ENCODE assay signal across 8 cellular contexts in the genomic region with DNA sequence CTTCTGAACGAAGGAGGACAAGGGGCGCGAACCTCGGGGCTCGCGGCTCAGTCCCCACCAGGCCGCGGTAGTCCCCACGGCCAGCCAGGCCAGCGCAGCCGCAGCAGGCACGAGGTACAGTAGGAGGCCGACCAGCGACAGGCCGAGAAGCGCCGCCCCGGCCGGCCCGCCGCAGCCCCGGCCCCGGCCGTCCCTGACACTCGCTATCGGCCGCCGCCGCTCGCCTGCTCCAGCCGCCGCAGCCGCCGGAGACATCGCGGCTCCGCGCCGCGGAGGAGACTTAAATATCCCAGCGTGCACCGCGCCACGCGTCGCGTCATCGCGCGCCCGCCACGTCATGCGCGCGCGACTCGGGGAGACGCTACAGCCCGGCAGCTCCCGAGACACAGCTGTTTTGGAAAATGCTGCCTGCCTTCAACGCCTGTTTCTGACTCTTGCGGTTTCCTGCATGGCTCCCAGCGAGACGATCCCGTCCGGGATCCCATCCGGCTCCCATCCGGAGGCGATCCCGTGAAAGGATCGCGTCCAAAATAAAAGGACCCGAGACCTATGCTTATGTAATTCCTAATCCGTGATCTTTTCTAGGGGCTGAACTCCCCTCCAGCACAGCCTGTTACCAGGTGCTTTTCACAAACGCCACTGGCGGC. TPM values are rescaled to one million over a fixed set of nuclear protein-coding genes. Genes with fewer than 3 reads are reported as not detected.
A peak's percentile ranks its signal among the peaks of the same experiment; 100 is the strongest.
DNase-seq lines count a peak whose midpoint lies in the region; ATAC-seq and TF ChIP-seq lines count a peak whose summit lies in the region.
"Not testable (repeated sequence)": the region's sequence is repeated elsewhere in the genome, so short reads cannot be mapped to it uniquely, and the experiment has no call there.

No MANE protein-coding gene starts in this region.

- H3K4me1 ChIP-seq in esophagus squamous epithelium = peaks cover 0 to 13% (median 0%) of the 10 kb centered on the region in 3 donors
- H3K4me1 ChIP-seq in mesodermal cell (ENCODE audit: control insufficient read depth, insufficient read depth, low read length, poor library complexity, severe bottlenecking) = not testable (repeated sequence)

- TF ChIP-seq CTCF in esophagus squamous epithelium (IDR thresholded peaks at IDR 0.05) = peak in 1 of 6 experiments; percentile 14

- H3K4me1 Mint-ChIP-seq in activated naive CD4-positive, alpha-beta T cell treated with anti-CD3 and anti-CD28 coated beads for 36 hours (ENCODE audit: low read depth) = peaks cover 11% of the 10 kb centered on the region
- not testable (repeated sequence) for H3K4me1 Mint-ChIP-seq in stimulated activated memory B cell treated with anti-CD40 and anti-IgM and Interleukin-4, amounts not matched to agents 10 μg/mL and 1 μg/mL and 100 μg/mL, for 72 hours

- H3K4me3 ChIP-seq in esophagus squamous epithelium = peak overlapping the region; percentile 45 to 72 (median 58)
- peak overlapping the region; percentile 39 for H3K4me3 ChIP-seq in mesodermal cell (ENCODE audit: extremely low read depth, insufficient read depth, low read length, poor library complexity, severe bottlenecking)

- not testable (repeated sequence) for H3K9me3 ChIP-seq in esophagus squamous epithelium; mesodermal cell (ENCODE audit: control insufficient read depth, low read length)

- not testable (repeated sequence) for H3K27me3 Mint-ChIP-seq in activated naive CD4-positive, alpha-beta T cell treated with anti-CD3 and anti-CD28 coated beads for 36 hours (ENCODE audit: low read depth); stimulated activated memory B cell treated with anti-CD40 and anti-IgM and Interleukin-4, amounts not matched to agents 10 μg/mL and 1 μg/mL and 100 μg/mL, for 72 hours

- not testable (repeated sequence) for H3K27me3 ChIP-seq in esophagus squamous epithelium

- H3K36me3 ChIP-seq in esophagus squamous epithelium = peaks cover 13 to 38% (median 18%) of the 10 kb centered on the region in 3 donors
- H3K36me3 ChIP-seq in mesodermal cell (ENCODE audit: control insufficient read depth, insufficient read depth, low read length) = peaks cover 32% of the 10 kb centered on the region

- H3K27ac ChIP-seq in esophagus squamous epithelium (peak overlapping the region; percentile 84 to 87 (median 87)), mesodermal cell (ENCODE audit: low read depth, low read length, severe bottlenecking) (peak overlapping the region; percentile 73)

- peak overlapping the region; percentile 89 for H3K27ac Mint-ChIP-seq in activated naive CD4-positive, alpha-beta T cell treated with anti-CD3 and anti-CD28 coated beads for 36 hours
- H3K27ac Mint-ChIP-seq in stimulated activated memory B cell treated with anti-CD40 and anti-IgM and Interleukin-4, amounts not matched to agents 10 μg/mL and 1 μg/mL and 100 μg/mL, for 72 hours = peak overlapping the region; percentile 88

- no CpG with 5 or more reads among the region's 76 CpGs for WGBS in esophagus squamous epithelium, 2 donors
- no CpG with 5 or more reads among the region's 76 CpGs for WGBS in mesodermal cell (ENCODE audit: insufficient coverage in 2 of 2), 2 experiments

- peak in 3 of 4 donors; percentile 42 to 72 (median 60) for TF ChIP-seq POLR2A in esophagus squamous epithelium (IDR thresholded peaks at IDR 0.05)

- H3K4me3 Mint-ChIP-seq in activated naive CD4-positive, alpha-beta T cell treated with anti-CD3 and anti-CD28 coated beads for 36 hours = peak overlapping the region; percentile 87
- peak overlapping the region; percentile 96 for H3K4me3 Mint-ChIP-seq in stimulated activated memory B cell treated with anti-CD40 and anti-IgM and Interleukin-4, amounts not matched to agents 10 μg/mL and 1 μg/mL and 100 μg/mL, for 72 hours

- H3K9me3 Mint-ChIP-seq in activated naive CD4-positive, alpha-beta T cell treated with anti-CD3 and anti-CD28 coated beads for 36 hours; stimulated activated memory B cell treated with anti-CD40 and anti-IgM and Interleukin-4, amounts not matched to agents 10 μg/mL and 1 μg/mL and 100 μg/mL, for 72 hours: not testable (repeated sequence)

- peak; percentile 84 for ATAC-seq in GM21529 (IDR thresholded peaks at IDR 0.05; ENCODE audit: unreplicated experiment)
- peak; percentile 73 for ATAC-seq in HG03442 (IDR thresholded peaks at IDR 0.05; ENCODE audit: unreplicated experiment)
- peak; percentile 98 for ATAC-seq in stimulated activated memory B cell treated with anti-CD40 and anti-IgM and Interleukin-4, amounts not matched to agents 10 μg/mL and 1 μg/mL and 100 μg/mL, for 72 hours

- CTCF ChIA-PET in activated naive CD4-positive, alpha-beta T cell treated with anti-CD3 and anti-CD28 coated beads for 36 hours (lab: Charles Lee) = not testable (repeated sequence)

- DNase-seq in EL = peak; percentile 41
- peak; percentile 54 for DNase-seq in RPMI7951 (ENCODE audit: low read depth)
- DNase-seq in activated naive CD4-positive, alpha-beta T cell treated with anti-CD3 and anti-CD28 coated beads for 36 hours = peak; percentile 18
- not testable (repeated sequence) for DNase-seq in esophagus squamous epithelium (lab: John Stamatoyannopoulos, UW)

- intact Hi-C loops in activated naive CD4-positive, alpha-beta T cell treated with anti-CD3 and anti-CD28 coated beads for 36 hours (cut with micrococcal nuclease); esophagus squamous epithelium (cut with DNase I): not testable (repeated sequence)

- peaks cover 22% of the 10 kb centered on the region for H3K36me3 Mint-ChIP-seq in activated naive CD4-positive, alpha-beta T cell treated with anti-CD3 and anti-CD28 coated beads for 36 hours (ENCODE audit: low read depth)
- peaks cover 20% of the 10 kb centered on the region for H3K36me3 Mint-ChIP-seq in stimulated activated memory B cell treated with anti-CD40 and anti-IgM and Interleukin-4, amounts not matched to agents 10 μg/mL and 1 μg/mL and 100 μg/mL, for 72 hours

RNA-seq across cellular contexts. Expression of gene POM121C, which starts 43.5 kb away (rescaled TPM):
- 8.2 and 8.3 TPM in 2 replicates for total RNA-seq in RPMI7951 (2014; rRNA removed; shearing (Covaris generic))
- total RNA-seq in activated naive CD4-positive, alpha-beta T cell treated with anti-CD3 and anti-CD28 coated beads for 36 hours = 10 to 100 TPM; 43.9 to 44.1 TPM
- total RNA-seq in esophagus squamous epithelium = 10 to 100 TPM in 3 of 4 donors, 1 to 10 TPM in 1; 9.2 to 21.9 (median 17.9) TPM
- polyA plus RNA-seq in mesodermal cell (2013, experiment 1 of 2) = 32.4 TPM
- polyA plus RNA-seq in mesodermal cell (2013, experiment 2 of 2) = 33.3 TPM

RNA-seq across cellular contexts. Expression of gene TRIM73, which starts 47.2 kb away (rescaled TPM):
- under 0.01 and 0.29 TPM in 2 replicates for total RNA-seq in RPMI7951 (2014; rRNA removed; shearing (Covaris generic))
- total RNA-seq in activated naive CD4-positive, alpha-beta T cell treated with anti-CD3 and anti-CD28 coated beads for 36 hours = 1 to 10 TPM; 2.6 to 3.0 TPM
- total RNA-seq in esophagus squamous epithelium = 1 to 10 TPM in 2 of 4 donors, under 1 TPM in 1, not detected in 1; 0.31 to 1.9 (median 1.7) TPM
- 4.0 TPM for polyA plus RNA-seq in mesodermal cell (2013, experiment 1 of 2)
- polyA plus RNA-seq in mesodermal cell (2013, experiment 2 of 2) = 1.4 TPM

RNA-seq across cellular contexts. Expression of gene SPDYE5, which starts 49.5 kb away (rescaled TPM):
- not detected in 2 replicates for total RNA-seq in RPMI7951 (2014; rRNA removed; shearing (Covaris generic))
- total RNA-seq in activated naive CD4-positive, alpha-beta T cell treated with anti-CD3 and anti-CD28 coated beads for 36 hours = not detected
- total RNA-seq in esophagus squamous epithelium = not detected
- polyA plus RNA-seq in mesodermal cell (2013, experiment 1 of 2) = not detected
- not detected for polyA plus RNA-seq in mesodermal cell (2013, experiment 2 of 2)
